In the genomic region with DNA sequence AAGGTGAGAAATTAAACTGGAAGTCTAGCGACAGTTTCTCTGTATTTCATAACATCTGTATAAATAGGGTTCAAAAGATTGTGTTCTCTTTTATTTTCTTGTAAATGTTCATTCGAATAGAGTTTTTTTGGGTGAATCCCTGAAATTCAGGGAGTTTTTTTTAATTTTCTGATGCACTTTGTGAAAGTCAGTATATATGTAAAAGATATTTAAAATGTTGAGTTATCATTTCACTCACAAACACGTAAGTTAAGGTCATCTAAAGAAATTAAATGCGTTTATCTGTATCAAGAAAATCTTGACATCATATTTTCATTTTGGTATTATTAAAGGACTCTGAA, we compare ENCODE assay signal across 14 cellular contexts. TPM values are rescaled to one million over a fixed set of nuclear protein-coding genes. Genes with fewer than 3 reads are reported as not detected.
A peak's percentile ranks its signal among the peaks of the same experiment; 100 is the strongest.
DNase-seq lines count a peak whose midpoint lies in the region; ATAC-seq and TF ChIP-seq lines count a peak whose summit lies in the region.
"Had no signal": no experiment of that assay in that cellular context is flagged by ENCODE, and none has a peak within 500 bp of the region (broad histone marks: within the 10 kb centered on the region; RNA-seq: fewer than 3 reads in every experiment).

No MANE protein-coding gene starts in this region.

- DNase-seq in AG04449 (ENCODE audit: low read depth, low spot score) (no peak), WERI-Rb-1 (no peak), immature natural killer cell (no peak), sciatic nerve (ENCODE audit: low spot score) (no peak), NCI-H748 treated with DMSO at 0.1 percent for 48 hours (lab: John Stamatoyannopoulos, UW) (no peak), NCI-H524 (lab: John Stamatoyannopoulos, UW) (no peak), NCI-H1436 (lab: John Stamatoyannopoulos, UW) (no peak)
- no peak for DNase-seq in CD8-positive, alpha-beta memory T cell
- DNase-seq: esophagus squamous epithelium, hypothalamus had no signal

- POLR2A ChIA-PET in AG04449 (lab: Yijun Ruan, JAX) = no interaction called here
- POLR2A ChIA-PET in CD8-positive, alpha-beta memory T cell (lab: Charles Lee) = interaction anchor here (1.0 kb wide), 1 partner anchor 10 kb away, joined by 4 read pairs; no protein-coding TSS in a partner anchor

- intact Hi-C loops in sciatic nerve (cut with DNase I) = loop anchor here (10.0 kb wide), 1 partner anchor 1757 kb away; a partner anchor contains a TSS

- peak overlapping the region in 2 of 8 donors; percentile 83 to 99 for H3K27ac Mint-ChIP-seq in CD8-positive, alpha-beta memory T cell
- peak overlapping the region in 2 of 6 donors; percentile 53 to 85 for H3K27ac Mint-ChIP-seq in immature natural killer cell

- H3K4me3 ChIP-seq in AG04449 (ENCODE audit: low read depth, low read length) (peak overlapping the region; percentile 66), WERI-Rb-1 (ENCODE audit: low read depth, low read length) (peak overlapping the region; percentile 80)
- H3K4me3 ChIP-seq in CD8-positive, alpha-beta memory T cell (ENCODE audit: low read length) = no peak overlapping the region

- peaks cover 66% of the 10 kb centered on the region for H3K4me1 ChIP-seq in CD8-positive, alpha-beta memory T cell (ENCODE audit: insufficient read depth, low read length)

- H3K4me3 Mint-ChIP-seq in CD8-positive, alpha-beta memory T cell = peak overlapping the region in 5 of 7 donors; percentile 9 to 99 (median 80)
- peak overlapping the region; percentile 82 to 94 (median 84) for H3K4me3 Mint-ChIP-seq in immature natural killer cell

- peaks cover 41 to 57% (median 47%) of the 10 kb centered on the region in 3 donors for H3K4me1 Mint-ChIP-seq in CD8-positive, alpha-beta memory T cell
- peaks cover 35 to 64% of the 10 kb centered on the region in 2 donors for H3K4me1 Mint-ChIP-seq in immature natural killer cell

- peaks cover 0 to 17% (median 8%) of the 10 kb centered on the region in 5 donors for H3K9me3 Mint-ChIP-seq in CD8-positive, alpha-beta memory T cell
- H3K9me3 Mint-ChIP-seq in immature natural killer cell = peaks cover 0 to 8% (median 0%) of the 10 kb centered on the region in 6 donors
- H3K9me3 Mint-ChIP-seq: CD8-positive, alpha-beta T cell had no signal

- H3K27me3 ChIP-seq in CD8-positive, alpha-beta memory T cell (ENCODE audit: insufficient read depth, low read length, poor library complexity, severe bottlenecking) = peaks cover 87% of the 10 kb centered on the region
- peaks cover 9% of the 10 kb centered on the region for H3K27me3 ChIP-seq in WERI-Rb-1 (ENCODE audit: insufficient read depth, low read depth, severe bottlenecking)

- TF ChIP-seq CTCF in AG04449 (IDR thresholded peaks at IDR 0.05; ENCODE audit: insufficient read depth, low read length, missing control alignments) (no peak), WERI-Rb-1 (IDR thresholded peaks at IDR 0.05; ENCODE audit: low read depth, low read length) (no peak)

- H3K36me3 ChIP-seq in CD8-positive, alpha-beta memory T cell (ENCODE audit: insufficient read depth, low read length) = no peaks in the 10 kb centered on the region
- H3K36me3 ChIP-seq in WERI-Rb-1 = peaks cover 20% of the 10 kb centered on the region
- H3K36me3 ChIP-seq: esophagus squamous epithelium had no signal

- H3K36me3 Mint-ChIP-seq in CD8-positive, alpha-beta memory T cell = peaks cover 0 to 2% (median 2%) of the 10 kb centered on the region in 3 donors
- H3K36me3 Mint-ChIP-seq in immature natural killer cell = peaks cover 0 to 3% (median 0%) of the 10 kb centered on the region in 3 donors
- H3K36me3 Mint-ChIP-seq: CD8-positive, alpha-beta T cell had no signal

- CTCF ChIA-PET in AG04449 (lab: Yijun Ruan, JAX) = no interaction called here
- CTCF ChIA-PET in CD8-positive, alpha-beta memory T cell (lab: Charles Lee) = interaction anchor here (1.5 to 1.7 kb wide), 2 partner anchors 13 to 89 kb away, joined by 4 read pairs; a partner anchor contains a TSS

- peaks cover 66 to 69% of the 10 kb centered on the region in 2 donors for H3K27me3 Mint-ChIP-seq in CD8-positive, alpha-beta memory T cell
- peaks cover 58 to 76% (median 69%) of the 10 kb centered on the region in 3 donors for H3K27me3 Mint-ChIP-seq in immature natural killer cell (ENCODE audit: low read depth in 3 of 3)

- H3K9me3 ChIP-seq in CD8-positive, alpha-beta memory T cell (ENCODE audit: low read length) = no peaks in the 10 kb centered on the region
- no peaks in the 10 kb centered on the region for H3K9me3 ChIP-seq in WERI-Rb-1 (ENCODE audit: severe bottlenecking)
- H3K9me3 ChIP-seq: esophagus squamous epithelium had no signal

- no peak for ATAC-seq in sciatic nerve

- H3K27ac ChIP-seq in CD8-positive, alpha-beta memory T cell (ENCODE audit: low read depth, low read length) = no peak overlapping the region
- H3K27ac ChIP-seq in WERI-Rb-1 = peak overlapping the region; percentile 83
- H3K27ac ChIP-seq: esophagus squamous epithelium, HL-60 had no signal

RNA-seq across cellular contexts. Expression of a gene that starts 3.4 kb away (rescaled TPM):
- not detected for total RNA-seq in CD8-positive, alpha-beta memory T cell
- not detected for polyA plus RNA-seq in CD8-positive, alpha-beta memory T cell
- not detected for polyA plus RNA-seq in immature natural killer cell
- not detected for total RNA-seq in sciatic nerve
- total RNA-seq: CD8-positive, alpha-beta T cell; esophagus squamous epithelium; lung microvascular endothelial cell; renal cortical epithelial cell had no signal

RNA-seq across cellular contexts. Expression of a gene that starts 57.4 kb away (rescaled TPM):
- 10 to 100 TPM; 15.8 to 16.0 TPM for total RNA-seq in CD8-positive, alpha-beta memory T cell
- 10.2 TPM for polyA plus RNA-seq in CD8-positive, alpha-beta memory T cell
- 10 to 100 TPM in 1 of 3 donors, 1 to 10 TPM in 2; 5.8 to 13.6 (median 9.1) TPM for polyA plus RNA-seq in immature natural killer cell
- 25.0 TPM for total RNA-seq in sciatic nerve
